16 cellular contexts compared by ENCODE assay signal in genomic region chr7:99468336-99468918, GRCh38.
"Had no signal": no experiment of that assay in that cellular context is flagged by ENCODE, and none has a peak within 500 bp of the region (broad histone marks: within the 10 kb centered on the region; RNA-seq: fewer than 3 reads in every experiment).

No MANE protein-coding gene starts in this region.

- H3K27me3 ChIP-seq: colonic mucosa, esophagus squamous epithelium, stomach, uterus had no signal

- H3K36me3 ChIP-seq: colonic mucosa, uterus had no signal

- H3K36me3 Mint-ChIP-seq: natural killer cell had no signal

- H3K9me3 ChIP-seq: colonic mucosa, esophagus squamous epithelium, gastroesophageal sphincter, stomach, uterus had no signal

- DNase-seq: colonic mucosa; dermis blood vessel endothelial cell; esophagus squamous epithelium; foreskin fibroblast; glutamatergic neuron; immature natural killer cell; left ventricle myocardium superior; natural killer cell; stimulated activated CD4-positive, alpha-beta T cell treated with anti-CD3 and anti-CD28 coated beads, Interleukin-2, amount 100 ng/mL, for 24 hours; stimulated activated CD4-positive, alpha-beta T cell treated with anti-CD3 and anti-CD28 coated beads, Interleukin-4, amount 100 ng/mL, for 4 hours; stimulated activated naive CD4-positive, alpha-beta T cell; stomach; uterus had no signal

- H3K9me3 Mint-ChIP-seq: immature natural killer cell, natural killer cell, type B pancreatic cell had no signal

- H3K4me3 ChIP-seq: colonic mucosa, gastroesophageal sphincter, stomach, uterus had no signal

- ATAC-seq: gastroesophageal sphincter, left ventricle myocardium superior, natural killer cell, sciatic nerve had no signal

- H3K27ac ChIP-seq: colonic mucosa had no signal
